Comparison of ENCODE assay signal across 10 cellular contexts in the genomic region with DNA sequence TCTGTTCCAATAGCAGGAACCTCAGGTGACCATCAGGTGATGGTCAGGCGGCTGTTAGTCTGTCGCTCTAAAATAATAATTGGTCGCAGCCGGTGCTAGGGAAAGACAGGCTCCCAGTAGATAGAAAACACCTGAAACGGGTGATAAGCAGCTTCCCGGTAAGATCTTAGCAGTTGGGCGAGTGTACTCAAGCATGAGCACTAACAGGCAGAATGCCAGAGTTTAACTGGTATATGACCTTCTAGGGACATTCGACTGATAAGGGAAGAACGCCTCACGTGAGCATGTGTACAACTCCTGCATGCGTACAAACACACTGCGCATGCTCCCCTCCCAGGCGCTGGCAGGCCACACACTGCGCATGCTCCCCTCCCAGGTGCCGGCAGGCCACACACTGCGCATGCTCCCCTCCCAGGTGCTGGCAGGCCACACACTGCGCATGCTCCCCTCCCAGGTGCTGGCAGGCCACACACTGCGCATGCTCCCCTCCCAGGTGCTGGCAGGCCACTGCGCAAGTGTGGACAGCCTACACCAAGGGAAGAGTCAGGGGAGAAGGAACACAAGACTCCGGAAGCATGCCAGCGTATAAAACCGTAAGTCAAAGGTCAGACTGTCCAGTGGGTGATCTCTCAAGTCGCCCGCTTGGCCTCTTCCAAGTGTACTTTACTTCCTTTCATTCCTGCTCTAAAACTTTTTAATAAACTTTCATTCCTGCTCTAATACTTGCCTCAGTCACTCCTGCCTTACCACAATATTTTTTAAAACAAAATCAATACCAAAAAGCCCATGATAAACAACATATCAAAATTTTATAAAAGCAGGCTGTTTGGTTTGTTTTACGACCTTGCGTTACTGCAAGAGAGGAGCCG. TPM values are rescaled to one million over a fixed set of nuclear protein-coding genes. Genes with fewer than 3 reads are reported as not detected.
A peak's percentile ranks its signal among the peaks of the same experiment; 100 is the strongest.
DNase-seq lines count a peak whose midpoint lies in the region; ATAC-seq and TF ChIP-seq lines count a peak whose summit lies in the region.
"Had no signal": no experiment of that assay in that cellular context is flagged by ENCODE, and none has a peak within 500 bp of the region (broad histone marks: within the 10 kb centered on the region; RNA-seq: fewer than 3 reads in every experiment).

No MANE protein-coding gene starts in this region.

- ATAC-seq in activated T-cell treated with anti-CD3 and anti-CD28 coated beads, Interleukin-2, amount 50 U/mL, for 72 hours (replicated peaks in 1 of 2), result peak in 1 of 2 donors; percentile 82
- ATAC-seq in HG03108 (IDR thresholded peaks at IDR 0.05; ENCODE audit: unreplicated experiment) (no peak), GM21367 (IDR thresholded peaks at IDR 0.05; ENCODE audit: unreplicated experiment) (no peak)

- no peaks in the 10 kb centered on the region for H3K36me3 Mint-ChIP-seq in activated T-cell treated with anti-CD3 and anti-CD28 coated beads, Interleukin-2, amount 50 U/mL, for 72 hours (ENCODE audit: insufficient read depth in 2 of 2)
- H3K36me3 Mint-ChIP-seq in progenitor cell of endocrine pancreas (ENCODE audit: insufficient read depth), result peaks cover 2% of the 10 kb centered on the region
- H3K36me3 Mint-ChIP-seq: activated naive CD8-positive, alpha-beta T cell had no signal

- no peaks in the 10 kb centered on the region for H3K27me3 Mint-ChIP-seq in activated T-cell treated with anti-CD3 and anti-CD28 coated beads, Interleukin-2, amount 50 U/mL, for 72 hours (ENCODE audit: low read depth)
- peaks cover 2% of the 10 kb centered on the region for H3K27me3 Mint-ChIP-seq in progenitor cell of endocrine pancreas

- H3K9me3 Mint-ChIP-seq in activated T-cell treated with anti-CD3 and anti-CD28 coated beads, Interleukin-2, amount 50 U/mL, for 72 hours, result no peaks in the 10 kb centered on the region
- no peaks in the 10 kb centered on the region for H3K9me3 Mint-ChIP-seq in progenitor cell of endocrine pancreas (ENCODE audit: low read depth)

- no peak for TF ChIP-seq CTCF in progenitor cell of endocrine pancreas (IDR thresholded peaks at IDR 0.05; ENCODE audit: unreplicated experiment)

- H3K27ac Mint-ChIP-seq in activated T-cell treated with anti-CD3 and anti-CD28 coated beads, Interleukin-2, amount 50 U/mL, for 72 hours, result no peak overlapping the region
- peak overlapping the region; percentile 88 for H3K27ac Mint-ChIP-seq in progenitor cell of endocrine pancreas
- H3K27ac Mint-ChIP-seq: activated naive CD8-positive, alpha-beta T cell had no signal

- no peaks in the 10 kb centered on the region for H3K4me1 Mint-ChIP-seq in activated T-cell treated with anti-CD3 and anti-CD28 coated beads, Interleukin-2, amount 50 U/mL, for 72 hours (ENCODE audit: low read depth)
- H3K4me1 Mint-ChIP-seq in progenitor cell of endocrine pancreas (ENCODE audit: low read depth), result no peaks in the 10 kb centered on the region

- peak overlapping the region; percentile 14 to 46 for H3K4me3 Mint-ChIP-seq in activated T-cell treated with anti-CD3 and anti-CD28 coated beads, Interleukin-2, amount 50 U/mL, for 72 hours
- peak overlapping the region; percentile 84 for H3K4me3 Mint-ChIP-seq in progenitor cell of endocrine pancreas (ENCODE audit: low read depth)
- H3K4me3 Mint-ChIP-seq: activated naive CD8-positive, alpha-beta T cell had no signal

- DNase-seq in COR-L47 (lab: John Stamatoyannopoulos, UW) (peak; percentile 63), NCI-H1930 (lab: John Stamatoyannopoulos, UW) (peak; percentile 86 to 90), fibroblast of the conjunctiva (ENCODE audit: low read depth) (peak; percentile 32), progenitor cell of endocrine pancreas (ENCODE audit: low spot score, unreplicated experiment) (peak; percentile 80), OCI-M1 (lab: John Stamatoyannopoulos, UW) (no peak)
- DNase-seq in activated T-cell treated with anti-CD3 and anti-CD28 coated beads, Interleukin-2, amount 50 U/mL, for 72 hours, result peak in 1 of 2 donors; percentile 56

RNA-seq across cellular contexts. Expression of gene GPRC5D, which starts 24.5 kb away (rescaled TPM):
- not detected for total RNA-seq in activated T-cell treated with anti-CD3 and anti-CD28 coated beads, Interleukin-2, amount 50 U/mL, for 72 hours
- total RNA-seq in progenitor cell of endocrine pancreas, result not detected in 2 replicates
- total RNA-seq: tibial nerve had no signal

RNA-seq across cellular contexts. Expression of gene GPRC5A, which starts 36.1 kb away (rescaled TPM):
- under 1 TPM; 0.32 to 0.60 TPM for total RNA-seq in activated T-cell treated with anti-CD3 and anti-CD28 coated beads, Interleukin-2, amount 50 U/mL, for 72 hours
- total RNA-seq in progenitor cell of endocrine pancreas, result 4.0 and 7.1 TPM in 2 replicates
